Comparison of ENCODE assay signal across 1 cellular context in genomic region chr16:31458073-31458834, GRCh38.
TF ChIP-seq lines count a peak whose summit lies in the region.

No MANE protein-coding gene starts in this region.

TF ChIP-seq in HepG2, 621 proteins besides CTCF, POLR2A, EP300 and RAD21 (continued from another document and continues in another):
- no peak for TF ChIP-seq ZNF142 (CRISPR knock-in tag; IDR thresholded peaks at IDR 0.05)
- TF ChIP-seq ZBTB2 (CRISPR knock-in tag; IDR thresholded peaks at IDR 0.05; ENCODE audit: low read depth) = peak; percentile 86; the same call in 1 of the 2 replicates
- TF ChIP-seq ZSCAN21 (CRISPR knock-in tag; IDR thresholded peaks at IDR 0.05; ENCODE audit: borderline replicate concordance) = peak; percentile 95
- TF ChIP-seq ZNF430 (CRISPR knock-in tag; IDR thresholded peaks at IDR 0.05) = peak; percentile 98
- TF ChIP-seq TOE1 (CRISPR knock-in tag; IDR thresholded peaks at IDR 0.05) = no peak; the same call in 1 of the 2 replicates
- 0 out of 2 replicates have a peak, but pooled peaks have one; percentile 20 for TF ChIP-seq PRDM4 (CRISPR knock-in tag; IDR thresholded peaks at IDR 0.05; ENCODE audit: borderline replicate concordance)
- TF ChIP-seq ZNF780A (CRISPR knock-in tag; IDR thresholded peaks at IDR 0.05) = peak; percentile 41
- TF ChIP-seq POLR2AphosphoS2 (IDR thresholded peaks at IDR 0.05; ENCODE audit: low read depth, low read length) = no peak
- no peak; the same call in 1 of the 2 replicates for TF ChIP-seq FIP1L1 (IDR thresholded peaks at IDR 0.05; ENCODE audit: borderline replicate concordance, insufficient read depth, low read depth, low read length)
- TF ChIP-seq ZFX (CRISPR knock-in tag; IDR thresholded peaks at IDR 0.05; ENCODE audit: low read depth) = peak; percentile 97
- TF ChIP-seq ZNF232 (CRISPR knock-in tag; IDR thresholded peaks at IDR 0.05; ENCODE audit: borderline replicate concordance) = no peak; the same call in none of the 2 replicates
- no peak; the same call in 1 of the 2 replicates for TF ChIP-seq ZNF235 (CRISPR knock-in tag; IDR thresholded peaks at IDR 0.05; ENCODE audit: borderline replicate concordance)
- no peak for TF ChIP-seq ZNF180 (CRISPR knock-in tag; IDR thresholded peaks at IDR 0.05; ENCODE audit: borderline replicate concordance, low read depth)
- TF ChIP-seq ZBTB4 (CRISPR knock-in tag; IDR thresholded peaks at IDR 0.05; ENCODE audit: borderline replicate concordance) = no peak
- TF ChIP-seq HNF1A (IDR thresholded peaks at IDR 0.05; ENCODE audit: low read depth) = 0 out of 2 replicates have a peak, but pooled peaks have one; percentile 33
- TF ChIP-seq HNF1A (CRISPR knock-in tag; IDR thresholded peaks at IDR 0.05; ENCODE audit: borderline replicate concordance) = peak; percentile 76; the same call in 1 of the 2 replicates
- no peak for TF ChIP-seq GPN1 (CRISPR knock-in tag; IDR thresholded peaks at IDR 0.05; ENCODE audit: borderline replicate concordance)
- peak; percentile 78; the same call in 1 of the 2 replicates for TF ChIP-seq ZNF563 (CRISPR knock-in tag; IDR thresholded peaks at IDR 0.05)
- no peak for TF ChIP-seq SETDB1 (CRISPR knock-in tag; IDR thresholded peaks at IDR 0.05; ENCODE audit: borderline replicate concordance)
- TF ChIP-seq ZNF569 (CRISPR knock-in tag; IDR thresholded peaks at IDR 0.05; ENCODE audit: borderline replicate concordance) = no peak
- TF ChIP-seq ZFP36 (IDR thresholded peaks at IDR 0.05; ENCODE audit: borderline replicate concordance, low read depth, low read length, partially characterized antibody) = no peak
- no peak for TF ChIP-seq MATR3 (CRISPR knock-in tag; IDR thresholded peaks at IDR 0.05)
- TF ChIP-seq JUNB (CRISPR knock-in tag; IDR thresholded peaks at IDR 0.05; ENCODE audit: borderline replicate concordance) = no peak; the same call in 1 of the 2 replicates
- no peak for TF ChIP-seq FOSL1 (CRISPR knock-in tag; IDR thresholded peaks at IDR 0.05; ENCODE audit: borderline replicate concordance)
- TF ChIP-seq ZNF672 (CRISPR knock-in tag; IDR thresholded peaks at IDR 0.05) = 0 out of 2 replicates have a peak, but pooled peaks have one; percentile 3
- peak; percentile 73 for TF ChIP-seq ZNF317 (CRISPR knock-in tag; IDR thresholded peaks at IDR 0.05)
- peak; percentile 82; the same call in 1 of the 2 replicates for TF ChIP-seq YEATS2 (CRISPR knock-in tag; IDR thresholded peaks at IDR 0.05; ENCODE audit: borderline replicate concordance)
- TF ChIP-seq NCOA1 (CRISPR knock-in tag; IDR thresholded peaks at IDR 0.05) = no peak
- no peak for TF ChIP-seq NR3C1 (CRISPR knock-in tag; IDR thresholded peaks at IDR 0.05)
- TF ChIP-seq ZSCAN5A (CRISPR knock-in tag; IDR thresholded peaks at IDR 0.05; ENCODE audit: borderline replicate concordance) = peak; percentile 91; the same call in 1 of the 2 replicates
- TF ChIP-seq ZBTB33 (CRISPR knock-in tag; IDR thresholded peaks at IDR 0.05) = peak; percentile 64
